8 cellular contexts compared by ENCODE assay signal in the genomic region with DNA sequence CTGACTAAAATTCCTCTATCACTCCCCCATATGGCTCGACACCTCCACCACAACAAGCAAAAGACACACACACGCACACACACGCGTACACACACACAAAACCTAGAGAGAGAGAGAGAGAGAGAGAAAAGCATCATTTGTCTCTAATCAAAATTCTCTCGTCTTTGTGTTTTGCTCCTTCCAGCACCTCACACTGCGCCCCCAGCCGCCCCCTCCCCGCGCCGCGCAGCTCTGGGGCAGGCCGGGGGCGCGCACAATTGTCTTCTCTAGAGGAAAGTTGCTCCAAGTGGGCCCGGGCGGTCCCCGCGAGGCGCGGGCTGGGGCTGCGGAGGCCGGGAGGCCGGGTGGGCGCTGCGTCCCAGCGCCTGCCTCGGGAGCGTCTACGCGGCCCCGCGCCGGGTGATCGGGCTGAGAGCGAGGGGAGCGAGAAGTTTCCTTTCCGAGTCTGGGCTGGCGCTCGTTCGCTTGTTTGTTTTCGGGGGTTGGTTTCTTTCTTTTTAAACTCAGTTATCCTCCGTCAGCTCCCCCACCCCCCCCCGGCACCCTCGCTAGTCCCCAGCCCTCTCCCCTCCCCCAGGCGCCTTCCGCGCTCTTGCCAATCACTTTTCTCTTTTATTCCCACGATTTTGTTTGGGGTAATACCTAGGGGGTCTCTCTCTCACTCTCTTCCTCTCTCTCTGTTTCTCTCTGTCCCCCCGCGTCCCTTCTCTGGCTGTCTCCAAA. TPM values are rescaled to one million over a fixed set of nuclear protein-coding genes. Genes with fewer than 3 reads are reported as not detected.
DNase-seq lines count a peak whose midpoint lies in the region; ATAC-seq and TF ChIP-seq lines count a peak whose summit lies in the region.

No MANE protein-coding gene starts in this region.

- peak overlapping the region; percentile 87 for H3K4me3 Mint-ChIP-seq in activated naive CD8-positive, alpha-beta T cell treated with anti-CD3 and anti-CD28 coated beads, Interleukin-2, amount 10 ng/mL, durations not matched to agents 7 days and 5 days

- DNase-seq in EL (peak; percentile 65), NCI-H1694 treated with DMSO at 0.1 percent for 48 hours (lab: John Stamatoyannopoulos, UW) (peak; percentile 54), iPS DF 6.9 (ENCODE audit: low read depth, low spot score) (no peak), sigmoid colon (no peak), COLO829 (ENCODE audit: low spot score) (no peak), GOT3 (lab: John Stamatoyannopoulos, UW) (no peak)
- DNase-seq in activated naive CD8-positive, alpha-beta T cell treated with anti-CD3 and anti-CD28 coated beads, Interleukin-2, amount 10 ng/mL, durations not matched to agents 7 days and 5 days, result peak; percentile 53

- TF ChIP-seq POLR2A in sigmoid colon (IDR thresholded peaks at IDR 0.05), result no peak

- no peak for TF ChIP-seq CTCF in sigmoid colon (IDR thresholded peaks at IDR 0.05)

- H3K4me3 ChIP-seq in iPS DF 6.9 (ENCODE audit: low read length) (peak overlapping the region; percentile 63; the same call in 1 of the 2 replicates), sigmoid colon (peak overlapping the region; percentile 56 to 75 (median 63))

- H3K27ac Mint-ChIP-seq in activated naive CD8-positive, alpha-beta T cell treated with anti-CD3 and anti-CD28 coated beads, Interleukin-2, amount 10 ng/mL, durations not matched to agents 7 days and 5 days, result peak overlapping the region; percentile 71

- peaks cover 2% of the 10 kb centered on the region for H3K4me1 Mint-ChIP-seq in activated naive CD8-positive, alpha-beta T cell treated with anti-CD3 and anti-CD28 coated beads, Interleukin-2, amount 10 ng/mL, durations not matched to agents 7 days and 5 days

- no peak for TF ChIP-seq EP300 in sigmoid colon (IDR thresholded peaks at IDR 0.05)

- H3K36me3 ChIP-seq in iPS DF 6.9 (ENCODE audit: control insufficient read depth, insufficient read depth, low read length) (no peaks in the 10 kb centered on the region), sigmoid colon (no peaks in the 10 kb centered on the region)

- H3K9me3 ChIP-seq in iPS DF 6.9 (ENCODE audit: control insufficient read depth, insufficient read depth, low read length), result no peaks in the 10 kb centered on the region
- H3K9me3 ChIP-seq in sigmoid colon, result no peaks in the 10 kb centered on the region

- no CpG with 5 or more reads among the region's 50 CpGs for WGBS in iPS DF 6.9 (ENCODE audit: insufficient coverage, insufficient read length)
- 2 to 14% methylated on average over 50 of the region's 50 CpGs for WGBS in sigmoid colon, 2 donors

- ATAC-seq in activated naive CD8-positive, alpha-beta T cell treated with anti-CD3 and anti-CD28 coated beads, Interleukin-2, amount 10 ng/mL, durations not matched to agents 7 days and 5 days (ENCODE audit: low read depth), result peak; percentile 25
- ATAC-seq in GM19463 (IDR thresholded peaks at IDR 0.05; ENCODE audit: unreplicated experiment), result no peak

- POLR2A ChIA-PET in activated naive CD8-positive, alpha-beta T cell treated with anti-CD3 and anti-CD28 coated beads, Interleukin-2, amount 10 ng/mL, durations not matched to agents 7 days and 5 days (lab: Charles Lee), result no interaction called here

- H3K4me1 ChIP-seq in iPS DF 6.9 (ENCODE audit: control insufficient read depth, insufficient read depth, low read length) (peaks cover 9% of the 10 kb centered on the region; the same call in 1 of the 2 replicates), sigmoid colon (peaks cover 0 to 26% (median 20%) of the 10 kb centered on the region in 4 donors)

- H3K27ac ChIP-seq in iPS DF 6.9 (ENCODE audit: low read length) (no peak overlapping the region), sigmoid colon (peak overlapping the region; percentile 81 to 86 (median 86))

- peaks cover 37% of the 10 kb centered on the region for H3K27me3 Mint-ChIP-seq in activated naive CD8-positive, alpha-beta T cell treated with anti-CD3 and anti-CD28 coated beads, Interleukin-2, amount 10 ng/mL, durations not matched to agents 7 days and 5 days

- H3K36me3 Mint-ChIP-seq in activated naive CD8-positive, alpha-beta T cell treated with anti-CD3 and anti-CD28 coated beads, Interleukin-2, amount 10 ng/mL, durations not matched to agents 7 days and 5 days, result no peaks in the 10 kb centered on the region

- intact Hi-C loops in sigmoid colon (cut with DNase I), result loop anchor here (5.0 kb wide), 1 partner anchor 184 kb away; a partner anchor contains a TSS

- no peaks in the 10 kb centered on the region for H3K9me3 Mint-ChIP-seq in activated naive CD8-positive, alpha-beta T cell treated with anti-CD3 and anti-CD28 coated beads, Interleukin-2, amount 10 ng/mL, durations not matched to agents 7 days and 5 days

- peaks cover 71% of the 10 kb centered on the region for H3K27me3 ChIP-seq in iPS DF 6.9 (ENCODE audit: control insufficient read depth, insufficient read depth, low read length)
- H3K27me3 ChIP-seq in sigmoid colon, result peaks cover 18 to 68% (median 32%) of the 10 kb centered on the region in 3 donors

RNA-seq across cellular contexts. Expression of a gene that starts 4.1 kb away (rescaled TPM):
- 10 to 100 TPM; 17.8 to 19.6 TPM for total RNA-seq in activated naive CD8-positive, alpha-beta T cell treated with anti-CD3 and anti-CD28 coated beads, Interleukin-2, amount 10 ng/mL, durations not matched to agents 7 days and 5 days
- 10 to 100 TPM; 51.0 to 70.6 (median 61.3) TPM for total RNA-seq in sigmoid colon
- 10 to 100 TPM in 2 of 3 donors, 1 to 10 TPM in 1; 8.1 to 19.8 (median 17.6) TPM for polyA plus RNA-seq in sigmoid colon

Comparison
In these comparisons a context has a peak if more than half of its experiments do, and no peak if none do; other contexts are left out.
1. DNase-seq: peak in EL (single experiment), NCI-H1694 treated with DMSO at 0.1 percent for 48 hours (single experiment) and activated naive CD8-positive, alpha-beta T cell treated with anti-CD3 and anti-CD28 coated beads, Interleukin-2, amount 10 ng/mL, durations not matched to agents 7 days and 5 days (single experiment); none in iPS DF 6.9 (single experiment), sigmoid colon (single experiment), COLO829 (single experiment) and GOT3 (single experiment).